ENCODE assay signal across 17 cellular contexts in the genomic region with DNA sequence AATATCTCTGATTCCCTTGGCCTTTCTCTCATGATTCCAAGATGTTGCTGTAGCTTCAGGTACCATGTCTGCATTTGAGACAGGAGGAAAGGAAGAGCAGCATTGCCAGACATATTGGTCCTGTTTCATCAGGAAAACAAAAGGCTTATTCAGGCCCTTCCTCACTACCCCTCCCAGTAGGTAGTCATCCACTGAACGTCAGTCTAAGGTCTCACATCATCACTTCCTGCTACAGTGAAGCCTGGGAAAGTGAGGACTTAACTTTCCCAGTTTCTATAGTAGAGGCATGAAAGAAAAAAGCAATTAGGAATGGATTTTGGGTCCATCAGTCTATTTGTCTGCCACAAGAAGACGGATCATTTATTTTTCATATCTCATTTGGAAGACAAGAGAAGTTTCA.
"Had no signal": no experiment of that assay in that cellular context is flagged by ENCODE, and none has a peak within 500 bp of the region (broad histone marks: within the 10 kb centered on the region; RNA-seq: fewer than 3 reads in every experiment).

No MANE protein-coding gene starts in this region.

- H3K27ac ChIP-seq: dorsolateral prefrontal cortex, esophagus squamous epithelium, lower lobe of right lung, pancreas, stomach, thoracic aorta had no signal

- H3K27me3 ChIP-seq: esophagus squamous epithelium, pancreas, stomach had no signal

- H3K4me1 Mint-ChIP-seq: activated CD4-positive, alpha-beta T cell treated with anti-CD3 and anti-CD28 coated beads, Interleukin-2, amount 10 ng/mL, durations not matched to agents 24 days and 14 days; activated naive CD8-positive, alpha-beta T cell treated with anti-CD3 and anti-CD28 coated beads, Interleukin-2, amount 50 U/mL, for 24 hours; immature natural killer cell; naive B cell had no signal

- H3K36me3 Mint-ChIP-seq: immature natural killer cell, naive B cell had no signal

- H3K4me3 ChIP-seq: dorsolateral prefrontal cortex, esophagus squamous epithelium, lower lobe of right lung, pancreas, stomach, thoracic aorta had no signal

- H3K4me1 ChIP-seq: lower lobe of right lung, pancreas, stomach had no signal

- H3K9me3 Mint-ChIP-seq: activated CD4-positive, alpha-beta T cell treated with anti-CD3 and anti-CD28 coated beads, Interleukin-2, amount 10 ng/mL, durations not matched to agents 24 days and 14 days; activated naive CD4-positive, alpha-beta T cell treated with anti-CD3 and anti-CD28 coated beads for 36 hours; activated naive CD8-positive, alpha-beta T cell treated with anti-CD3 and anti-CD28 coated beads, Interleukin-2, amount 50 U/mL, for 24 hours; endodermal cell; immature natural killer cell; naive B cell had no signal

- ATAC-seq: activated naive CD8-positive, alpha-beta T cell treated with anti-CD3 and anti-CD28 coated beads, Interleukin-2, amount 50 U/mL, for 24 hours; left colon; lower lobe of right lung; SK-N-SH treated with all-trans-retinoic acid at 6 μM for 48 hours had no signal

- DNase-seq: activated CD4-positive, alpha-beta T cell treated with anti-CD3 and anti-CD28 coated beads, Interleukin-2, amount 10 ng/mL, durations not matched to agents 24 days and 14 days; activated naive CD4-positive, alpha-beta T cell treated with anti-CD3 and anti-CD28 coated beads for 36 hours; activated naive CD8-positive, alpha-beta T cell treated with anti-CD3 and anti-CD28 coated beads, Interleukin-2, amount 50 U/mL, for 24 hours; aorta; dorsolateral prefrontal cortex; endodermal cell; esophagus squamous epithelium; head of caudate nucleus; immature natural killer cell; left colon; lower lobe of right lung; naive B cell; pancreas; stimulated activated CD4-positive, alpha-beta T cell treated with anti-CD3 and anti-CD28 coated beads, Interleukin-1b, Interleukin-23, amount 100 ng/mL, for 48 hours; stomach had no signal

- H3K36me3 ChIP-seq: esophagus squamous epithelium, lower lobe of right lung, pancreas, stomach, thoracic aorta had no signal

- H3K27ac Mint-ChIP-seq: activated CD4-positive, alpha-beta T cell treated with anti-CD3 and anti-CD28 coated beads, Interleukin-2, amount 10 ng/mL, durations not matched to agents 24 days and 14 days; activated naive CD4-positive, alpha-beta T cell treated with anti-CD3 and anti-CD28 coated beads for 36 hours; activated naive CD8-positive, alpha-beta T cell treated with anti-CD3 and anti-CD28 coated beads, Interleukin-2, amount 50 U/mL, for 24 hours; endodermal cell; immature natural killer cell had no signal

- H3K27me3 Mint-ChIP-seq: activated CD4-positive, alpha-beta T cell treated with anti-CD3 and anti-CD28 coated beads, Interleukin-2, amount 10 ng/mL, durations not matched to agents 24 days and 14 days had no signal

- H3K4me3 Mint-ChIP-seq: activated CD4-positive, alpha-beta T cell treated with anti-CD3 and anti-CD28 coated beads, Interleukin-2, amount 10 ng/mL, durations not matched to agents 24 days and 14 days; activated naive CD4-positive, alpha-beta T cell treated with anti-CD3 and anti-CD28 coated beads for 36 hours; activated naive CD8-positive, alpha-beta T cell treated with anti-CD3 and anti-CD28 coated beads, Interleukin-2, amount 50 U/mL, for 24 hours; endodermal cell; immature natural killer cell; naive B cell had no signal

- H3K9me3 ChIP-seq: esophagus squamous epithelium, lower lobe of right lung, pancreas, stomach, thoracic aorta had no signal
